In genomic region chr1:224438989-224439388, GRCh38 we compare ENCODE assay signal across 18 cellular contexts. TPM values are rescaled to one million over a fixed set of nuclear protein-coding genes. Genes with fewer than 3 reads are reported as not detected.
DNase-seq lines count a peak whose midpoint lies in the region; ATAC-seq and TF ChIP-seq lines count a peak whose summit lies in the region.
"Had no signal": no experiment of that assay in that cellular context is flagged by ENCODE, and none has a peak within 500 bp of the region (broad histone marks: within the 10 kb centered on the region; RNA-seq: fewer than 3 reads in every experiment).

No MANE protein-coding gene starts in this region.

- H3K9me2 ChIP-seq in PC-3 (replicated peaks; ENCODE audit: low read length) (no peaks in the 10 kb centered on the region), hepatocyte (replicated peaks; ENCODE audit: insufficient read depth) (no peaks in the 10 kb centered on the region)

- H3K4ac ChIP-seq in mesenchymal stem cell (ENCODE audit: low read depth in 1 of 2, low read length in 2 of 2): no peak overlapping the region

- CTCF ChIA-PET in PC-3 (lab: Charles Lee): no interaction called here

- H3K4me1 Mint-ChIP-seq in activated T-cell treated with anti-CD3 and anti-CD28 coated beads, Interleukin-2, amount 50 U/mL, for 4 hours (ENCODE audit: low read depth): peaks cover 22% of the 10 kb centered on the region

- no peaks in the 10 kb centered on the region for H4K20me1 ChIP-seq in PC-3 (ENCODE audit: low read length)
- H4K20me1 ChIP-seq in hepatocyte (ENCODE audit: insufficient read depth, poor library complexity, severe bottlenecking): peaks cover under 1% of the 10 kb centered on the region

- H3K27ac ChIP-seq in PC-3 (ENCODE audit: low read length) (no peak overlapping the region), hepatocyte (peak overlapping the region; percentile 39), mesenchymal stem cell (ENCODE audit: low read length, poor library complexity, severe bottlenecking) (peak overlapping the region; percentile 68), upper lobe of left lung (peak overlapping the region; percentile 2 to 52 (median 30)), colonic mucosa (no peak overlapping the region)

- no peak for ATAC-seq in PC-3
- peak in 1 of 2 donors; percentile 84 for ATAC-seq in upper lobe of left lung (ENCODE audit: low FRiP score in 2 of 2)
- no peak for ATAC-seq in activated T-cell treated with anti-CD3 and anti-CD28 coated beads, Interleukin-2, amount 50 U/mL, for 4 hours

- no peak overlapping the region for H3K9ac ChIP-seq in PC-3 (ENCODE audit: low read length)
- H3K9ac ChIP-seq in mesenchymal stem cell (ENCODE audit: low read length): no peak overlapping the region
- no peak overlapping the region for H3K9ac ChIP-seq in colonic mucosa (ENCODE audit: low read depth in 2 of 2, low read length in 2 of 2)

- H3K36me3 Mint-ChIP-seq in activated T-cell treated with anti-CD3 and anti-CD28 coated beads, Interleukin-2, amount 50 U/mL, for 4 hours (ENCODE audit: insufficient read depth): peaks cover 13% of the 10 kb centered on the region

- H3K79me2 ChIP-seq in PC-3 (ENCODE audit: low read length): peaks cover 32% of the 10 kb centered on the region
- peaks cover 36% of the 10 kb centered on the region for H3K79me2 ChIP-seq in hepatocyte

- H3K27me3 Mint-ChIP-seq in activated T-cell treated with anti-CD3 and anti-CD28 coated beads, Interleukin-2, amount 50 U/mL, for 4 hours (ENCODE audit: low read depth): no peaks in the 10 kb centered on the region
- H3K27me3 Mint-ChIP-seq: B cell; CD4-positive, alpha-beta T cell had no signal

- H3K36me3 ChIP-seq in PC-3 (ENCODE audit: low read depth, low read length): no peaks in the 10 kb centered on the region
- no peaks in the 10 kb centered on the region for H3K36me3 ChIP-seq in hepatocyte (replicated peaks; ENCODE audit: insufficient read depth, low read depth)
- peaks cover 4 to 26% of the 10 kb centered on the region in 2 experiments for H3K36me3 ChIP-seq in mesenchymal stem cell (ENCODE audit: control insufficient read depth in 1 of 2, insufficient read depth in 2 of 2, low read depth in 1 of 2, low read length in 2 of 2)
- peaks cover 0 to 12% (median 2%) of the 10 kb centered on the region in 4 donors for H3K36me3 ChIP-seq in upper lobe of left lung
- H3K36me3 ChIP-seq in colonic mucosa: no peaks in the 10 kb centered on the region

- no peak overlapping the region for H3K4me3 ChIP-seq in PC-3 (ENCODE audit: low read length)
- H3K4me3 ChIP-seq in hepatocyte: no peak overlapping the region
- no peak overlapping the region for H3K4me3 ChIP-seq in mesenchymal stem cell (ENCODE audit: insufficient read depth in 1 of 2, low read depth in 1 of 2, low read length in 2 of 2)
- no peak overlapping the region for H3K4me3 ChIP-seq in upper lobe of left lung
- H3K4me3 ChIP-seq in colonic mucosa: no peak overlapping the region
- H3K4me3 ChIP-seq: MG63 had no signal

- no peak overlapping the region for H2BK5ac ChIP-seq in mesenchymal stem cell (ENCODE audit: low read depth, low read length, poor library complexity, severe bottlenecking)

- no peak overlapping the region for H2AFZ ChIP-seq in PC-3 (ENCODE audit: low read length)
- no peak overlapping the region for H2AFZ ChIP-seq in hepatocyte
- no peak overlapping the region for H2AFZ ChIP-seq in mesenchymal stem cell (ENCODE audit: low read depth, low read length)

- no peaks in the 10 kb centered on the region for H3K9me3 ChIP-seq in PC-3 (ENCODE audit: low read length)
- no peaks in the 10 kb centered on the region for H3K9me3 ChIP-seq in hepatocyte (ENCODE audit: low read depth)
- no peaks in the 10 kb centered on the region for H3K9me3 ChIP-seq in mesenchymal stem cell (ENCODE audit: control insufficient read depth, low read length)
- H3K9me3 ChIP-seq in upper lobe of left lung: no peaks in the 10 kb centered on the region
- no peaks in the 10 kb centered on the region for H3K9me3 ChIP-seq in colonic mucosa
- H3K9me3 ChIP-seq: MG63 had no signal

- no peak for TF ChIP-seq CTCF in PC-3 (conservative IDR thresholded peaks at IDR 0.05; ENCODE audit: low read depth, low read length)
- TF ChIP-seq CTCF in hepatocyte (IDR thresholded peaks at IDR 0.05; ENCODE audit: poor library complexity): no peak
- no peak for TF ChIP-seq CTCF in upper lobe of left lung (IDR thresholded peaks at IDR 0.05)
- TF ChIP-seq CTCF in colonic mucosa (IDR thresholded peaks at IDR 0.05): no peak

- no peak overlapping the region for H3K4me2 ChIP-seq in PC-3 (ENCODE audit: low read length)
- H3K4me2 ChIP-seq in hepatocyte: peak overlapping the region; percentile 65
- H3K4me2 ChIP-seq in mesenchymal stem cell (ENCODE audit: low read length, poor library complexity, severe bottlenecking): peak overlapping the region; percentile 66

- no peak overlapping the region for H3K23ac ChIP-seq in mesenchymal stem cell (ENCODE audit: low read length in 2 of 2)

- H2BK12ac ChIP-seq in mesenchymal stem cell (ENCODE audit: low read length in 2 of 2): no peak overlapping the region

- BruUV-seq in PC-3 (replicated peaks; lab: Mats Ljungman, UMichigan): no TSS peak

- H3K4me1 ChIP-seq in PC-3 (ENCODE audit: insufficient read depth, low read length) (peaks cover 20% of the 10 kb centered on the region), hepatocyte (ENCODE audit: insufficient read depth) (peaks cover 22% of the 10 kb centered on the region), mesenchymal stem cell (ENCODE audit: control insufficient read depth, insufficient read depth, low read depth, low read length) (peaks cover 7% of the 10 kb centered on the region), upper lobe of left lung (peaks cover 10 to 15% (median 13%) of the 10 kb centered on the region in 4 donors), colonic mucosa (peaks cover 7% of the 10 kb centered on the region)

- no peak overlapping the region for H3K14ac ChIP-seq in mesenchymal stem cell (ENCODE audit: low read length in 2 of 2)

- no peak overlapping the region for H2AK5ac ChIP-seq in mesenchymal stem cell (ENCODE audit: low read length, severe bottlenecking)

- H2BK120ac ChIP-seq in mesenchymal stem cell (ENCODE audit: low read depth, low read length): no peak overlapping the region

- TF ChIP-seq EP300 in upper lobe of left lung (IDR thresholded peaks at IDR 0.05): no peak

- POLR2A ChIA-PET in PC-3 (lab: Charles Lee; ENCODE audit: unreplicated experiment): no interaction called here

- no peak overlapping the region for H4K8ac ChIP-seq in mesenchymal stem cell (ENCODE audit: low read length)

- whole genome bisulfite sequencing in hepatocyte (ENCODE audit: low lambda C conversion rate, missing lambda C conversion rate): 60% methylated on average over 7 of the region's 7 CpGs
- WGBS in mesenchymal stem cell: 98% methylated on average over 7 of the region's 7 CpGs
- WGBS in upper lobe of left lung, 2 donors: 63 to 75% methylated on average over 7 of the region's 7 CpGs

- H2BK15ac ChIP-seq in mesenchymal stem cell (ENCODE audit: low read depth, poor library complexity, severe bottlenecking): no peak overlapping the region

- DNase-seq in PC-3: peak; percentile 22
- peak; percentile 31 for DNase-seq in hepatocyte (ENCODE audit: low spot score)
- no peak for DNase-seq in mesenchymal stem cell
- DNase-seq in upper lobe of left lung: peak in 1 of 2 donors; percentile 62
- DNase-seq in colonic mucosa: no peak
- DNase-seq in activated T-cell treated with anti-CD3 and anti-CD28 coated beads, Interleukin-2, amount 50 U/mL, for 4 hours: no peak
- no peak for DNase-seq in NCI-H2227 treated with DMSO at 0.1 percent for 48 hours (lab: John Stamatoyannopoulos, UW)
- DNase-seq: CD4-positive, alpha-beta T cell; DMS79; GDM1; KG1; MG63; NCI-H1092 treated with DMSO at 0.1 percent for 48 hours; NCI-H1694; NCI-H446 treated with DMSO at 0.1 percent for 48 hours; NCI-H774; SHP77 treated with DMSO at 0.1 percent for 48 hours had no signal

- no peak overlapping the region for H3K18ac ChIP-seq in mesenchymal stem cell (ENCODE audit: low read depth in 1 of 2, low read length in 2 of 2)

- no peak overlapping the region for H3K4me3 Mint-ChIP-seq in activated T-cell treated with anti-CD3 and anti-CD28 coated beads, Interleukin-2, amount 50 U/mL, for 4 hours
- H3K4me3 Mint-ChIP-seq: B cell; CD4-positive, alpha-beta T cell had no signal

- H3K79me1 ChIP-seq in mesenchymal stem cell (replicated peaks; ENCODE audit: low read length, poor library complexity, severe bottlenecking): peaks cover 9% of the 10 kb centered on the region

- intact Hi-C loops in PC-3 (cut with micrococcal nuclease) (no loop called here), colonic mucosa (cut with DNase I) (no loop called here)

- H3K27me3 ChIP-seq in PC-3 (ENCODE audit: low read length) (no peaks in the 10 kb centered on the region), hepatocyte (no peaks in the 10 kb centered on the region), mesenchymal stem cell (ENCODE audit: control insufficient read depth in 1 of 2, insufficient read depth in 1 of 2, low read length in 2 of 2) (no peaks in the 10 kb centered on the region), upper lobe of left lung (no peaks in the 10 kb centered on the region), colonic mucosa (no peaks in the 10 kb centered on the region)
- H3K27me3 ChIP-seq: MG63 had no signal

- no peak for TF ChIP-seq POLR2A in upper lobe of left lung (IDR thresholded peaks at IDR 0.05)

- H4K91ac ChIP-seq in mesenchymal stem cell (ENCODE audit: low read length): no peak overlapping the region

- H3K9me3 Mint-ChIP-seq in activated T-cell treated with anti-CD3 and anti-CD28 coated beads, Interleukin-2, amount 50 U/mL, for 4 hours: no peaks in the 10 kb centered on the region
- H3K9me3 Mint-ChIP-seq: CD4-positive, alpha-beta T cell had no signal

- H3F3A ChIP-seq in PC-3 (ENCODE audit: low read length, unreplicated experiment): peaks cover 4% of the 10 kb centered on the region

RNA-seq across cellular contexts. Expression of gene WDR26, which starts 4.4 kb away (rescaled TPM):
- 40.7 and 45.2 TPM in 2 replicates for total RNA-seq in PC-3 (2014; rRNA removed)
- total RNA-seq in hepatocyte: 63.4 and 72.1 TPM in 2 replicates
- 9.4 and 11.7 TPM in 2 replicates for polyA plus RNA-seq in hepatocyte
- 71.2 TPM for polyA plus RNA-seq in mesenchymal stem cell (2013, experiment 1 of 2)
- 67.9 TPM for polyA plus RNA-seq in mesenchymal stem cell (2013, experiment 2 of 2)
- total RNA-seq in upper lobe of left lung: 100 to 1,000 TPM in 3 of 6 donors, 10 to 100 TPM in 3; 75.8 to 145 (median 91.2) TPM
- 10 to 100 TPM; 53.5 to 78.4 TPM for total RNA-seq in colonic mucosa
- total RNA-seq in activated T-cell treated with anti-CD3 and anti-CD28 coated beads, Interleukin-2, amount 50 U/mL, for 4 hours: 10 to 100 TPM; 48.9 to 58.6 (median 53.6) TPM

Comparison
In these comparisons a context has a peak if more than half of its experiments do, and no peak if none do; other contexts are left out.
1. DNase-seq: peak in PC-3 (single experiment) and hepatocyte (single experiment); none in mesenchymal stem cell (single experiment), colonic mucosa (single experiment), activated T-cell treated with anti-CD3 and anti-CD28 coated beads, Interleukin-2, amount 50 U/mL, for 4 hours (single experiment) and NCI-H2227 treated with DMSO at 0.1 percent for 48 hours (single experiment).
2. H3K27ac ChIP-seq: peak in hepatocyte (single experiment), mesenchymal stem cell (single experiment) and upper lobe of left lung (4 of 4); none in PC-3 (single experiment) and colonic mucosa (single experiment).